Comparison of ENCODE assay signal across 29 cellular contexts in genomic region chr1:45755697-45756096, GRCh38.
"Had no signal": no experiment of that assay in that cellular context is flagged by ENCODE, and none has a peak within 500 bp of the region (broad histone marks: within the 10 kb centered on the region; RNA-seq: fewer than 3 reads in every experiment).

No MANE protein-coding gene starts in this region.

- H3K27me3 Mint-ChIP-seq: stimulated activated memory B cell treated with anti-CD40 and anti-IgM and Interleukin-4, amounts not matched to agents 10 μg/mL and 1 μg/mL and 100 μg/mL, for 72 hours; stimulated activated naive CD8-positive, alpha-beta T cell treated with anti-CD3 and anti-CD28 coated beads, Interleukin-15, Interleukin-2, amounts not matched to agents 100 ng/mL and 50 ng/mL, for 24 hours; type B pancreatic cell had no signal

- H3K9me3 Mint-ChIP-seq: stimulated activated naive CD8-positive, alpha-beta T cell treated with anti-CD3 and anti-CD28 coated beads, Interleukin-15, Interleukin-2, amounts not matched to agents 100 ng/mL and 50 ng/mL, for 24 hours had no signal

- H3K9me3 ChIP-seq: suprapubic skin, testis, thoracic aorta, thyroid gland, tibial artery, upper lobe of right lung, uterus had no signal

- ATAC-seq: stimulated activated effector memory CD8-positive, alpha-beta T cell treated with anti-CD3 and anti-CD28 coated beads, Interleukin-12 subunit alpha, Interleukin-12 subunit beta, amount 100 ng/mL, for 72 hours; stimulated activated memory B cell treated with anti-CD40 and anti-IgM and Interleukin-4, amounts not matched to agents 10 μg/mL and 1 μg/mL and 100 μg/mL, for 72 hours; stimulated activated naive B cell treated with anti-CD40 and anti-IgM and Interleukin-4, amounts not matched to agents 10 μg/mL and 1 μg/mL and 100 μg/mL, for 72 hours; stimulated activated naive CD8-positive, alpha-beta T cell treated with anti-CD3 and anti-CD28 coated beads, Interleukin-15, amount 100 ng/mL, for 72 hours; stimulated activated naive CD8-positive, alpha-beta T cell treated with anti-CD3 and anti-CD28 coated beads, Interleukin-15, Interleukin-2, amounts not matched to agents 100 U/mL and 50 U/mL, for 24 hours; upper lobe of right lung had no signal

- FAIRE-seq: urothelium cell line had no signal

- H3K4me1 ChIP-seq: testis, uterus, vagina had no signal

- H3K36me3 Mint-ChIP-seq: stimulated activated memory B cell treated with anti-CD40 and anti-IgM and Interleukin-4, amounts not matched to agents 10 μg/mL and 1 μg/mL and 100 μg/mL, for 72 hours; stimulated activated naive B cell treated with anti-CD40 and anti-IgM and Interleukin-4, amounts not matched to agents 10 μg/mL and 1 μg/mL and 100 μg/mL, for 72 hours; type B pancreatic cell had no signal

- H3K27me3 ChIP-seq: stomach, suprapubic skin, testis, thyroid gland, tibial artery, tibial nerve, transverse colon, upper lobe of left lung, upper lobe of right lung, uterus, vagina had no signal

- H3K36me3 ChIP-seq: stomach, suprapubic skin, thoracic aorta, thyroid gland, tibial artery, tibial nerve, transverse colon, upper lobe of left lung, upper lobe of right lung, uterus, vagina had no signal

- H3K4me3 Mint-ChIP-seq: stimulated activated effector memory CD8-positive, alpha-beta T cell treated with anti-CD3 and anti-CD28 coated beads, Interleukin-12 subunit alpha, Interleukin-12 subunit beta, amount 100 ng/mL, for 72 hours; stimulated activated memory B cell treated with anti-CD40 and anti-IgM and Interleukin-4, amounts not matched to agents 10 μg/mL and 1 μg/mL and 100 μg/mL, for 72 hours; stimulated activated naive B cell treated with anti-CD40 and anti-IgM and Interleukin-4, amounts not matched to agents 10 μg/mL and 1 μg/mL and 100 μg/mL, for 72 hours; stimulated activated naive CD8-positive, alpha-beta T cell treated with anti-CD3 and anti-CD28 coated beads, Interleukin-15, amount 100 ng/mL, for 72 hours; stimulated activated naive CD8-positive, alpha-beta T cell treated with anti-CD3 and anti-CD28 coated beads, Interleukin-15, Interleukin-2, amounts not matched to agents 100 ng/mL and 50 ng/mL, for 24 hours; type B pancreatic cell had no signal

- H3K27ac ChIP-seq: stomach, suprapubic skin, testis, thoracic aorta, thyroid gland, tibial artery, tibial nerve, transverse colon, upper lobe of left lung, upper lobe of right lung, uterus, vagina had no signal

- DNase-seq: stimulated activated CD4-positive, alpha-beta T cell treated with anti-CD3 and anti-CD28 coated beads, Interleukin-2, amount 100 ng/mL, for 48 hours; stimulated activated CD4-positive, alpha-beta T cell treated with anti-CD3 and anti-CD28 coated beads, Interleukin-4, amount 100 ng/mL, for 1 hour; stimulated activated CD4-positive, alpha-beta T cell treated with anti-CD3 and anti-CD28 coated beads, Interleukin-4, amount 100 ng/mL, for 24 hours; stimulated activated CD4-positive, alpha-beta T cell treated with anti-CD3 and anti-CD28 coated beads, Interleukin-4, amount 100 ng/mL, for 4 hours; stimulated activated CD8-positive, alpha-beta memory T cell treated with anti-CD3 and anti-CD28 coated beads, Interleukin-4, amount 100 ng/mL, for 48 hours; stimulated activated naive B cell treated with anti-CD40 and anti-IgM and Interleukin-4, amounts not matched to agents 10 μg/mL and 1 μg/mL and 100 μg/mL, for 72 hours; stimulated activated naive CD4-positive, alpha-beta T cell; stimulated activated naive CD4-positive, alpha-beta T cell treated with Interleukin-2 at 50 U/mL for 16 hours; stimulated activated naive CD8-positive, alpha-beta T cell treated with anti-CD3 and anti-CD28 coated beads, Interleukin-15, amount 100 ng/mL, for 72 hours; stimulated activated naive CD8-positive, alpha-beta T cell treated with anti-CD3 and anti-CD28 coated beads, Interleukin-15, Interleukin-2, amounts not matched to agents 100 U/mL and 50 U/mL, for 24 hours; stomach; substantia nigra; testis; thyroid gland; tibial artery; transverse colon; trophoblast cell; upper lobe of left lung; upper lobe of right lung; uterus had no signal

- H3K4me1 Mint-ChIP-seq: stimulated activated effector memory CD8-positive, alpha-beta T cell treated with anti-CD3 and anti-CD28 coated beads, Interleukin-12 subunit alpha, Interleukin-12 subunit beta, amount 100 ng/mL, for 72 hours; stimulated activated memory B cell treated with anti-CD40 and anti-IgM and Interleukin-4, amounts not matched to agents 10 μg/mL and 1 μg/mL and 100 μg/mL, for 72 hours; stimulated activated naive B cell treated with anti-CD40 and anti-IgM and Interleukin-4, amounts not matched to agents 10 μg/mL and 1 μg/mL and 100 μg/mL, for 72 hours; stimulated activated naive CD8-positive, alpha-beta T cell treated with anti-CD3 and anti-CD28 coated beads, Interleukin-15, amount 100 ng/mL, for 72 hours had no signal

- H3K27ac Mint-ChIP-seq: stimulated activated effector memory CD8-positive, alpha-beta T cell treated with anti-CD3 and anti-CD28 coated beads, Interleukin-12 subunit alpha, Interleukin-12 subunit beta, amount 100 ng/mL, for 72 hours; stimulated activated memory B cell treated with anti-CD40 and anti-IgM and Interleukin-4, amounts not matched to agents 10 μg/mL and 1 μg/mL and 100 μg/mL, for 72 hours; stimulated activated naive B cell treated with anti-CD40 and anti-IgM and Interleukin-4, amounts not matched to agents 10 μg/mL and 1 μg/mL and 100 μg/mL, for 72 hours; stimulated activated naive CD8-positive, alpha-beta T cell treated with anti-CD3 and anti-CD28 coated beads, Interleukin-15, amount 100 ng/mL, for 72 hours; stimulated activated naive CD8-positive, alpha-beta T cell treated with anti-CD3 and anti-CD28 coated beads, Interleukin-15, Interleukin-2, amounts not matched to agents 100 ng/mL and 50 ng/mL, for 24 hours; type B pancreatic cell had no signal

- H3K4me3 ChIP-seq: stomach, suprapubic skin, testis, thoracic aorta, thyroid gland, tibial artery, tibial nerve, transverse colon, upper lobe of left lung, upper lobe of right lung, uterus, vagina had no signal
